ENCODE assay signal across 11 cellular contexts in the genomic region with DNA sequence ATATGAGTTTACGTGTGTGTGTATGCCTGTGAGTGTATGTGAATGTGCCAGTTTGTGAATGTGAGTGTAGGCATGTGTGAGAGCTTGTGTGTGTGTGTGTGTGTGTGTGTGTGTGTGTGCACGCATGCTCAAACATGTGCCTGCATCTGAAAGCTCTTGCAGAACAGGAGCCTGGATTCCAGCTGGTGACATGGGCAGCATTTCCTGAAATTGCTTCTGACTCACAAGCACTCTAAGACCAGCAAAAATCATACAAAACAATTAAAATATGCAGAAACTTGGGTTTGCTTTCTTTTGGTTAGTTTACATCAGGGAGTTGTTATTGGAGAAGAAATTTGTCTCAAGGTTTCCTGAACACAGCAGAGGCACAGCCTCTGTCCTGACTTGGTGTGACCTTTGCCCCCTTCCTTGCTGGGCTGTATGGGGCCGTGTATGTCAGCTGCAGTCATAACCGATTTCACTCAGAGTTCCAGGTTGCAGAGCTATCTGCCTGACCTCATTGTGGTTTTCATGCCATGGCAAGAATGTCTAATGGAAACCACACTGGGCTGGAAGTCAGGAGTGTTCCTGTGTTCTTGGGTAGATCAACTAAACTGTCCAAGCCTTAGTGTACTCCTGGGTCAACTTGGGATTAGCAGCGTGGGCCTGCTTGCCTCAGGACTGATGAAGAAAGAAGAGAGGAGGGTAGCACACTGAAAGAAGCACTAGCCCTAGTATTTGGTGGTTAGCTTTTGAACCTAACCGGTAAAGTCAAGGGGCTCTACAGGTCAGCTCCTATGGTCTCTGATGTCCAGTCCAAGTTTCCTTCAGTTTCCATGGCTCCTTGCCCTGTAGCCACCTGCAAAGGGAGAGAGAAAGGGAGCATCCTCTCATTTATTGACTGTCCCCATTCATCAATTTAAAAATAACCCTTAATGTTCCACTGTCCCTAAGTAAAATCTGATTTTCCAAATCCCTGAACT.
DNase-seq lines count a peak whose midpoint lies in the region; ATAC-seq and TF ChIP-seq lines count a peak whose summit lies in the region.
"Had no signal": no experiment of that assay in that cellular context is flagged by ENCODE, and none has a peak within 500 bp of the region (broad histone marks: within the 10 kb centered on the region; RNA-seq: fewer than 3 reads in every experiment).

No MANE protein-coding gene starts in this region.

- H3K9ac ChIP-seq in SK-N-SH: no peak overlapping the region

- peak; percentile 77 to 96 for TF ChIP-seq EP300 in SK-N-SH (IDR thresholded peaks at IDR 0.05; ENCODE audit: borderline replicate concordance in 1 of 2, low read depth in 1 of 2, low read length in 1 of 2)

- WGBS in SK-N-SH (ENCODE audit: low lambda C conversion rate): 42% methylated on average over 4 of the region's 6 CpGs

- TF ChIP-seq RAD21 in SK-N-SH (IDR thresholded peaks at IDR 0.05; ENCODE audit: low read length): no peak

- H2AFZ ChIP-seq in SK-N-SH (ENCODE audit: low read depth): no peak overlapping the region

- no peaks in the 10 kb centered on the region for H3K79me2 ChIP-seq in SK-N-SH (ENCODE audit: insufficient read depth)

- H3K4me3 Mint-ChIP-seq in activated CD8-positive, alpha-beta T cell treated with anti-CD3 and anti-CD28 coated beads for 36 hours: no peak overlapping the region
- H3K4me3 Mint-ChIP-seq: activated naive CD8-positive, alpha-beta T cell treated with anti-CD3 and anti-CD28 coated beads, Interleukin-2, amount 10 ng/mL, durations not matched to agents 7 days and 5 days; memory B cell had no signal

- no peak overlapping the region for H3K27ac Mint-ChIP-seq in activated CD8-positive, alpha-beta T cell treated with anti-CD3 and anti-CD28 coated beads for 36 hours
- H3K27ac Mint-ChIP-seq: activated naive CD8-positive, alpha-beta T cell treated with anti-CD3 and anti-CD28 coated beads, Interleukin-2, amount 10 ng/mL, durations not matched to agents 7 days and 5 days; memory B cell had no signal

- H3K27me3 ChIP-seq in SK-N-SH (ENCODE audit: insufficient read depth) (no peaks in the 10 kb centered on the region), BE2C (no peaks in the 10 kb centered on the region)

- H3K27me3 Mint-ChIP-seq in activated CD8-positive, alpha-beta T cell treated with anti-CD3 and anti-CD28 coated beads for 36 hours: peaks cover 5% of the 10 kb centered on the region

- no peaks in the 10 kb centered on the region for H3K9me2 ChIP-seq in SK-N-SH

- peaks cover 19% of the 10 kb centered on the region for H3F3A ChIP-seq in SK-N-SH (replicated peaks; ENCODE audit: insufficient read depth)

- H3K27ac ChIP-seq in SK-N-SH (ENCODE audit: low read depth in 2 of 2, low read length in 1 of 2): peak overlapping the region; percentile 73 to 78; a peak in 3 of 4 replicates

- intact Hi-C loops in activated CD8-positive, alpha-beta T cell treated with anti-CD3 and anti-CD28 coated beads for 36 hours (cut with micrococcal nuclease): no loop called here

- no peaks in the 10 kb centered on the region for H3K4me1 Mint-ChIP-seq in activated CD8-positive, alpha-beta T cell treated with anti-CD3 and anti-CD28 coated beads for 36 hours (ENCODE audit: low read depth)
- H3K4me1 Mint-ChIP-seq: memory B cell had no signal

- no peaks in the 10 kb centered on the region for H3K36me3 Mint-ChIP-seq in activated CD8-positive, alpha-beta T cell treated with anti-CD3 and anti-CD28 coated beads for 36 hours (ENCODE audit: low read depth)
- H3K36me3 Mint-ChIP-seq: activated naive CD8-positive, alpha-beta T cell treated with anti-CD3 and anti-CD28 coated beads, Interleukin-2, amount 10 ng/mL, durations not matched to agents 7 days and 5 days; memory B cell had no signal

- TF ChIP-seq CTCF in GM12865 (IDR thresholded peaks at IDR 0.05; ENCODE audit: insufficient read depth, low read depth, low read length, missing control alignments) (no peak), SK-N-SH (IDR thresholded peaks at IDR 0.05) (no peak), fibroblast of pulmonary artery (IDR thresholded peaks at IDR 0.05; ENCODE audit: low read length, missing control alignments) (no peak), retinal pigment epithelial cell (conservative IDR thresholded peaks at IDR 0.05; ENCODE audit: low read depth, low read length) (no peak), BE2C (IDR thresholded peaks at IDR 0.05; ENCODE audit: low read depth, low read length) (no peak)
- TF ChIP-seq CTCF in activated CD8-positive, alpha-beta T cell treated with anti-CD3 and anti-CD28 coated beads for 36 hours (IDR thresholded peaks at IDR 0.05): no peak

- CTCF ChIA-PET in SK-N-SH (lab: Yijun Ruan, JAX): interaction anchor here (1.0 kb wide), 1 partner anchor 10 kb away, joined by 4 read pairs; no protein-coding TSS in a partner anchor
- CTCF ChIA-PET in activated CD8-positive, alpha-beta T cell treated with anti-CD3 and anti-CD28 coated beads for 36 hours (lab: Charles Lee): no interaction called here

- peaks cover 5 to 19% of the 10 kb centered on the region in 2 experiments for H3K4me1 ChIP-seq in SK-N-SH (ENCODE audit: control insufficient read depth in 1 of 2, insufficient read depth in 2 of 2, low read depth in 1 of 2, low read length in 1 of 2)
- H3K4me1 ChIP-seq in BE2C: no peaks in the 10 kb centered on the region

- no peaks in the 10 kb centered on the region for H3K9me3 Mint-ChIP-seq in activated CD8-positive, alpha-beta T cell treated with anti-CD3 and anti-CD28 coated beads for 36 hours
- H3K9me3 Mint-ChIP-seq: activated naive CD8-positive, alpha-beta T cell treated with anti-CD3 and anti-CD28 coated beads, Interleukin-2, amount 10 ng/mL, durations not matched to agents 7 days and 5 days had no signal

- H3K4me3 ChIP-seq in GM12865 (ENCODE audit: low read depth, low read length): no peak overlapping the region
- H3K4me3 ChIP-seq in SK-N-SH (ENCODE audit: low read depth in 2 of 2, low read length in 1 of 2): no peak overlapping the region
- H3K4me3 ChIP-seq in fibroblast of pulmonary artery (replicated peaks; ENCODE audit: low read depth, low read length): no peak overlapping the region
- H3K4me3 ChIP-seq in retinal pigment epithelial cell (ENCODE audit: low read length): no peak overlapping the region
- H3K4me3 ChIP-seq in BE2C (ENCODE audit: low read depth, low read length): no peak overlapping the region

- no peaks in the 10 kb centered on the region for H3K9me3 ChIP-seq in SK-N-SH
- no peaks in the 10 kb centered on the region for H3K9me3 ChIP-seq in BE2C

- no peak for ATAC-seq in activated CD8-positive, alpha-beta T cell treated with anti-CD3 and anti-CD28 coated beads for 36 hours

- H3K36me3 ChIP-seq in SK-N-SH (replicated peaks in 1 of 2; ENCODE audit: control insufficient read depth in 1 of 2, insufficient read depth in 2 of 2, low read length in 1 of 2) (no peaks in the 10 kb centered on the region), BE2C (no peaks in the 10 kb centered on the region)

- POLR2A ChIA-PET in SK-N-SH (lab: Yijun Ruan, JAX): no interaction called here
- POLR2A ChIA-PET in activated CD8-positive, alpha-beta T cell treated with anti-CD3 and anti-CD28 coated beads for 36 hours (lab: Charles Lee): no interaction called here

- DNase-seq in GM12865 (ENCODE audit: low read depth) (peak; percentile 25), SK-N-SH (no peak), fibroblast of pulmonary artery (ENCODE audit: low read depth) (peak; percentile 92), retinal pigment epithelial cell (ENCODE audit: low read depth) (peak; percentile 92), BE2C (no peak), SHP77 (lab: John Stamatoyannopoulos, UW) (no peak)
- DNase-seq in activated CD4-positive, CD25-positive, alpha-beta regulatory T cell treated with anti-CD3 and anti-CD28 coated beads, Interleukin-2, amount 50 U/mL, for 72 hours: no peak
- DNase-seq in activated CD8-positive, alpha-beta T cell treated with anti-CD3 and anti-CD28 coated beads for 36 hours: no peak
- DNase-seq: activated naive CD8-positive, alpha-beta T cell treated with anti-CD3 and anti-CD28 coated beads, Interleukin-2, amount 10 ng/mL, durations not matched to agents 7 days and 5 days; NCI-H1436 treated with DMSO at 0.1 percent for 48 hours had no signal

- H4K20me1 ChIP-seq in SK-N-SH (ENCODE audit: insufficient read depth): no peaks in the 10 kb centered on the region

- peak overlapping the region; percentile 34 for H3K4me2 ChIP-seq in SK-N-SH

TF ChIP-seq in SK-N-SH, 30 proteins besides CTCF, POLR2A, EP300 and RAD21 (continues in another document):
- TF ChIP-seq, protein P1, sequence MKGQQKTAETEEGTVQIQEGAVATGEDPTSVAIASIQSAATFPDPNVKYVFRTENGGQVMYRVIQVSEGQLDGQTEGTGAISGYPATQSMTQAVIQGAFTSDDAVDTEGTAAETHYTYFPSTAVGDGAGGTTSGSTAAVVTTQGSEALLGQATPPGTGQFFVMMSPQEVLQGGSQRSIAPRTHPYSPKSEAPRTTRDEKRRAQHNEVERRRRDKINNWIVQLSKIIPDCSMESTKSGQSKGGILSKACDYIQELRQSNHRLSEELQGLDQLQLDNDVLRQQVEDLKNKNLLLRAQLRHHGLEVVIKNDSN (IDR thresholded peaks at IDR 0.05; ENCODE audit: borderline replicate concordance, low read depth): peak; percentile 42; the same call in 1 of the 2 replicates
- TF ChIP-seq, protein P2, sequence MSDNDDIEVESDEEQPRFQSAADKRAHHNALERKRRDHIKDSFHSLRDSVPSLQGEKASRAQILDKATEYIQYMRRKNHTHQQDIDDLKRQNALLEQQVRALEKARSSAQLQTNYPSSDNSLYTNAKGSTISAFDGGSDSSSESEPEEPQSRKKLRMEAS (IDR thresholded peaks at IDR 0.05; ENCODE audit: low read depth): peak; percentile 29; the same call in 1 of the 2 replicates
- TF ChIP-seq, protein P3, sequence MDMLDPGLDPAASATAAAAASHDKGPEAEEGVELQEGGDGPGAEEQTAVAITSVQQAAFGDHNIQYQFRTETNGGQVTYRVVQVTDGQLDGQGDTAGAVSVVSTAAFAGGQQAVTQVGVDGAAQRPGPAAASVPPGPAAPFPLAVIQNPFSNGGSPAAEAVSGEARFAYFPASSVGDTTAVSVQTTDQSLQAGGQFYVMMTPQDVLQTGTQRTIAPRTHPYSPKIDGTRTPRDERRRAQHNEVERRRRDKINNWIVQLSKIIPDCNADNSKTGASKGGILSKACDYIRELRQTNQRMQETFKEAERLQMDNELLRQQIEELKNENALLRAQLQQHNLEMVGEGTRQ (IDR thresholded peaks at IDR 0.05; ENCODE audit: borderline replicate concordance, low read depth, low read length): no peak
- TF ChIP-seq NFIC (IDR thresholded peaks at IDR 0.05; ENCODE audit: borderline replicate concordance) (peak; percentile 86), TCF12 (IDR thresholded peaks at IDR 0.05) (peak; percentile 97), FOXJ3 (CRISPR knock-in tag; IDR thresholded peaks at IDR 0.05) (no peak), CHD2 (IDR thresholded peaks at IDR 0.05; ENCODE audit: low read length, partially characterized antibody) (no peak), ELF1 (IDR thresholded peaks at IDR 0.05) (no peak; the same call in 1 of the 2 replicates), GATA2 (CRISPR knock-in tag; IDR thresholded peaks at IDR 0.05) (no peak), FOXM1 (IDR thresholded peaks at IDR 0.05; ENCODE audit: low read depth) (peak; percentile 72)

Comparison
In these comparisons a context has a peak if more than half of its experiments do, and no peak if none do; other contexts are left out.
1. DNase-seq: peak in GM12865 (single experiment), fibroblast of pulmonary artery (single experiment) and retinal pigment epithelial cell (single experiment); none in SK-N-SH (single experiment), activated CD4-positive, CD25-positive, alpha-beta regulatory T cell treated with anti-CD3 and anti-CD28 coated beads, Interleukin-2, amount 50 U/mL, for 72 hours (single experiment), activated CD8-positive, alpha-beta T cell treated with anti-CD3 and anti-CD28 coated beads for 36 hours (single experiment), BE2C (single experiment) and SHP77 (0 of 2).